Comparison of ENCODE assay signal across 11 cellular contexts in the genomic region with DNA sequence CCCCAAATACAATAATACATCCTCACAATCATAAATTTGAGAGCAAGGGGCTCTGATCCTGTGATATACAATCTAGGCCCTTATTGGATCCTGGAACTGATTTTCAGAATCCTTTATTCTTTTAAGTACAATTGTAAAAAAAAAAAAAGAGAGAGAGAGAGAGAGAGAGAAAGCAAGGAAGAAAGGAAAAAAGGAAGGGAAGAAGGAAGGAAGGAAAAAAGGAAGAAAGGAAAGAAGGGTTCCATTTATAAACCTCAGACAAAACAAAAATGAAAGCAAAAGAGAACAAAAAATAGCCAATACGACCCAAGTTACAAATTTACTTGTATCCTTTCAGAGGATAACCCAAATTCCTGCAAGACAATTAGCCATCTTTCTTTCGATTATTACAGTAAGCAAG.
DNase-seq lines count a peak whose midpoint lies in the region; ATAC-seq, FAIRE-seq and TF ChIP-seq lines count a peak whose summit lies in the region.
"Had no signal": no experiment of that assay in that cellular context is flagged by ENCODE, and none has a peak within 500 bp of the region (broad histone marks: within the 10 kb centered on the region; RNA-seq: fewer than 3 reads in every experiment).

No MANE protein-coding gene starts in this region.

- FAIRE-seq in kidney (lab: Jason Lieb, UNC) = no peak

- intact Hi-C loops in kidney (cut with DNase I) = no loop called here

- H3K27ac Mint-ChIP-seq in CD8-positive, alpha-beta memory T cell = no peak overlapping the region
- no peak overlapping the region for H3K27ac Mint-ChIP-seq in activated naive CD4-positive, alpha-beta T cell treated with anti-CD3 and anti-CD28 coated beads, Interleukin-2, amount 10 ng/mL, durations not matched to agents 7 days and 5 days

- no peaks in the 10 kb centered on the region for H3K9me3 ChIP-seq in CD8-positive, alpha-beta memory T cell (ENCODE audit: low read length)
- H3K9me3 ChIP-seq in SJCRH30 (replicated peaks) (no peaks in the 10 kb centered on the region; the same call in 1 of the 2 replicates), kidney (ENCODE audit: control insufficient read depth in 1 of 2, low read length in 2 of 2) (no peaks in the 10 kb centered on the region), skeletal muscle tissue (ENCODE audit: control insufficient read depth in 3 of 3, low read length in 3 of 3) (no peaks in the 10 kb centered on the region)

- H3K4me1 ChIP-seq in CD8-positive, alpha-beta memory T cell (ENCODE audit: insufficient read depth, low read length) = peaks cover 60% of the 10 kb centered on the region
- H3K4me1 ChIP-seq in SJCRH30 (peaks cover 50% of the 10 kb centered on the region), kidney (ENCODE audit: control insufficient read depth in 1 of 2, insufficient read depth in 1 of 2, low read depth in 1 of 2, low read length in 2 of 2) (peaks cover 14 to 20% of the 10 kb centered on the region in 2 donors), skeletal muscle tissue (ENCODE audit: control insufficient read depth in 3 of 3, insufficient read depth in 3 of 3, low read length in 3 of 3) (peaks cover 28 to 40% (median 39%) of the 10 kb centered on the region in 3 donors)

- peaks cover 2 to 7% (median 5%) of the 10 kb centered on the region in 3 donors for H3K4me1 Mint-ChIP-seq in CD8-positive, alpha-beta memory T cell
- peaks cover 12% of the 10 kb centered on the region for H3K4me1 Mint-ChIP-seq in activated naive CD4-positive, alpha-beta T cell treated with anti-CD3 and anti-CD28 coated beads, Interleukin-2, amount 10 ng/mL, durations not matched to agents 7 days and 5 days

- H3K4me3 Mint-ChIP-seq in CD8-positive, alpha-beta memory T cell = no peak overlapping the region
- H3K4me3 Mint-ChIP-seq in activated naive CD4-positive, alpha-beta T cell treated with anti-CD3 and anti-CD28 coated beads, Interleukin-2, amount 10 ng/mL, durations not matched to agents 7 days and 5 days = no peak overlapping the region

- no peaks in the 10 kb centered on the region for H3K27me3 ChIP-seq in CD8-positive, alpha-beta memory T cell (ENCODE audit: insufficient read depth, low read length, poor library complexity, severe bottlenecking)
- H3K27me3 ChIP-seq in SJCRH30 = no peaks in the 10 kb centered on the region
- H3K27me3 ChIP-seq in skeletal muscle tissue (ENCODE audit: control insufficient read depth in 3 of 3, insufficient read depth in 3 of 3, low read length in 3 of 3) = no peaks in the 10 kb centered on the region

- H3K4me3 ChIP-seq in CD8-positive, alpha-beta memory T cell (ENCODE audit: low read length) = peak overlapping the region; percentile 19
- H3K4me3 ChIP-seq in SJCRH30 = peak overlapping the region; percentile 53
- peak overlapping the region; percentile 21 to 36 for H3K4me3 ChIP-seq in kidney (ENCODE audit: low read length in 2 of 2)
- H3K4me3 ChIP-seq in skeletal muscle tissue (ENCODE audit: low read length in 3 of 3) = peak overlapping the region in 1 of 3 donors; percentile 65

- no peak for DNase-seq in CD8-positive, alpha-beta memory T cell
- DNase-seq in SJCRH30 (no peak), kidney (no peak), cortex of kidney (lab: John Stamatoyannopoulos, UW) (no peak)
- DNase-seq in activated naive CD4-positive, alpha-beta T cell treated with anti-CD3 and anti-CD28 coated beads, Interleukin-2, amount 10 ng/mL, durations not matched to agents 7 days and 5 days = no peak
- DNase-seq in stimulated activated CD4-positive, alpha-beta T cell treated with anti-CD3 and anti-CD28 coated beads, Interleukin-15, amount 100 ng/mL, for 24 hours = no peak
- DNase-seq: activated CD4-positive, alpha-beta T cell treated with anti-CD3 and anti-CD28 coated beads for 4 hours; activated effector memory CD4-positive, alpha-beta T cell treated with Interleukin-2 at 50 U/mL for 16 hours; stimulated activated naive CD4-positive, alpha-beta T cell treated with Interleukin-2 at 50 U/mL for 16 hours had no signal

- H3K27me3 Mint-ChIP-seq in CD8-positive, alpha-beta memory T cell = no peaks in the 10 kb centered on the region
- H3K27me3 Mint-ChIP-seq in activated naive CD4-positive, alpha-beta T cell treated with anti-CD3 and anti-CD28 coated beads, Interleukin-2, amount 10 ng/mL, durations not matched to agents 7 days and 5 days = no peaks in the 10 kb centered on the region

- H3K27ac ChIP-seq in CD8-positive, alpha-beta memory T cell (ENCODE audit: low read depth, low read length) = no peak overlapping the region
- H3K27ac ChIP-seq in SJCRH30 (peak overlapping the region; percentile 84), kidney (ENCODE audit: low read depth in 2 of 2, low read length in 2 of 2) (peak overlapping the region in 1 of 2 donors; percentile 62), skeletal muscle tissue (ENCODE audit: low read depth, low read length) (peak overlapping the region; percentile 90)

- POLR2A ChIA-PET in CD8-positive, alpha-beta memory T cell (lab: Charles Lee) = interaction anchor here (1.3 to 4.7 kb wide), 3 partner anchors 27 to 87 kb away, joined by 4 to 47 read pairs (median 21); no protein-coding TSS in a partner anchor

- H3K9ac ChIP-seq in kidney (ENCODE audit: low read length in 2 of 2) = no peak overlapping the region
- H3K9ac ChIP-seq in skeletal muscle tissue (ENCODE audit: low read depth in 1 of 3, low read length in 3 of 3) = peak overlapping the region; percentile 65 to 71 (median 66)

- H3K36me3 ChIP-seq in CD8-positive, alpha-beta memory T cell (ENCODE audit: insufficient read depth, low read length) = no peaks in the 10 kb centered on the region
- H3K36me3 ChIP-seq in SJCRH30 (no peaks in the 10 kb centered on the region), kidney (ENCODE audit: control insufficient read depth in 1 of 2, insufficient read depth in 2 of 2, low read length in 2 of 2) (no peaks in the 10 kb centered on the region), skeletal muscle tissue (ENCODE audit: control insufficient read depth in 3 of 3, insufficient read depth in 3 of 3, low read length in 3 of 3) (no peaks in the 10 kb centered on the region)

- no peaks in the 10 kb centered on the region for H3K36me3 Mint-ChIP-seq in CD8-positive, alpha-beta memory T cell
- H3K36me3 Mint-ChIP-seq in activated naive CD4-positive, alpha-beta T cell treated with anti-CD3 and anti-CD28 coated beads, Interleukin-2, amount 10 ng/mL, durations not matched to agents 7 days and 5 days = peaks cover 9% of the 10 kb centered on the region

- TF ChIP-seq CTCF in kidney (IDR thresholded peaks at IDR 0.05; ENCODE audit: borderline replicate concordance, extremely low read depth, insufficient read depth) = no peak

- no peaks in the 10 kb centered on the region for H3K9me3 Mint-ChIP-seq in CD8-positive, alpha-beta memory T cell
- peaks cover 3% of the 10 kb centered on the region for H3K9me3 Mint-ChIP-seq in activated naive CD4-positive, alpha-beta T cell treated with anti-CD3 and anti-CD28 coated beads, Interleukin-2, amount 10 ng/mL, durations not matched to agents 7 days and 5 days

- no peak for ATAC-seq in GM18868 (IDR thresholded peaks at IDR 0.05; ENCODE audit: unreplicated experiment)

- CTCF ChIA-PET in CD8-positive, alpha-beta memory T cell (lab: Charles Lee) = interaction anchor here (1.6 to 3.4 kb wide), 4 partner anchors 23 to 87 kb away, joined by 3 to 20 read pairs (median 13); no protein-coding TSS in a partner anchor
- CTCF ChIA-PET in activated naive CD4-positive, alpha-beta T cell treated with anti-CD3 and anti-CD28 coated beads, Interleukin-2, amount 10 ng/mL, durations not matched to agents 7 days and 5 days (lab: Charles Lee) = interaction anchor here (0.9 to 3.7 kb wide), 3 partner anchors 48 to 90 kb away, joined by 3 to 39 read pairs (median 32); no protein-coding TSS in a partner anchor

Comparison
In these comparisons a context has a peak if more than half of its experiments do, and no peak if none do; other contexts are left out.
1. H3K9ac ChIP-seq: peak in skeletal muscle tissue (3 of 3); none in kidney (0 of 2).